In the genomic region with DNA sequence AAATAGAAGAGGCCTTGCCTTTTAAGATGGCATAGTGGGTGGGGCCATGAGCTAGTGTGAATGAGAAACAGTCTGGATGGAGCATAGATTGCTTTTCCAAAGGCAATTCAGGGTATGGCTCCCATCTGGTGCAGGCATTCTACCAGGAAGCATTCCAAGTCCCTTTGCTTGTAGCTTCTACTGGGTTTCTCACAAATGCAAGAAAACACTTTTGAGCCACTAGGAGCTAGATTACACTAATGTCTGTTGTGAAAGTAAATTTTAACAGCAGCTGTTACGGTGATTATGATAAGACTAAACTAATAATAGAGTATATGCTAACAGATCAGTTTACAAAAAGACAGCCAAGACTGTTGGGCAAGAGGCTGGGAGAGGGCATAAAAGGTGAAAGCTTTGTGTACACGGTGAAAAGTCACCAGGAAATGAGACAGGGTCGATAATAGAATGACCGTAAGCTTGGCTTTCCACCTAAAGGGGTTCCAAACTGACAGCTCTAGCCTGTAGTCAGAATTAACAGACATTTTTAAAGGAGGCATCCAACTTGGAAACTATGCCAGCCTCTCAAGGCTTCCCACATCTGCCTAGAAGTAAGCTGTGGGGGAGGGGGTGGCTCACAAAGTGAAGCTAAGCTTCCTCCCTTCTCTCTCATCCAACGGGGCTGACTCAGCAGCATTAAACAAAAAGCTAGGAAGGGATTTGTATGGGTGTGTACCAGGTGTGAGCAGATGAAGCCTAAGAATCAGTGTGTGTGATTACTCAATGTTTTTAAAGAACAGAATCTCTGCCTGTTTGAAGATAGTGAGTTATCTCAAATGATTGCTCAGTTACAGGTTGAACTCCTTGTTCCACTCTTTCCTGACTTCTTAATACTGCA, we compare ENCODE assay signal across 7 cellular contexts.
DNase-seq lines count a peak whose midpoint lies in the region; ATAC-seq and TF ChIP-seq lines count a peak whose summit lies in the region.

No MANE protein-coding gene starts in this region.

- no peaks in the 10 kb centered on the region for H3K36me3 ChIP-seq in urinary bladder (ENCODE audit: insufficient read depth)
- no peaks in the 10 kb centered on the region for H3K36me3 ChIP-seq in MM.1S (replicated peaks; ENCODE audit: insufficient read depth, low read length)

- DNase-seq in NCI-H1105 (lab: John Stamatoyannopoulos, UW) (peak; percentile 23), astrocyte of the spinal cord (ENCODE audit: low read depth, low spot score) (peak; percentile 70), left colon (peak; percentile 65 to 71), T-helper 1 cell (no peak), MM.1S (no peak)

- TF ChIP-seq POLR2A in GM18505 (IDR thresholded peaks at IDR 0.05; ENCODE audit: borderline replicate concordance, extremely low read depth, insufficient read depth, insufficient read length): no peak

- peaks cover 2% of the 10 kb centered on the region for H3K4me1 ChIP-seq in urinary bladder (ENCODE audit: insufficient read depth)
- H3K4me1 ChIP-seq in MM.1S (ENCODE audit: low read length): no peaks in the 10 kb centered on the region

- no peaks in the 10 kb centered on the region for H3K79me2 ChIP-seq in MM.1S (ENCODE audit: low read length)

- no peaks in the 10 kb centered on the region for H3F3A ChIP-seq in MM.1S (ENCODE audit: insufficient read depth, low read length)

- H3K27ac ChIP-seq in urinary bladder (ENCODE audit: low read depth) (no peak overlapping the region), MM.1S (ENCODE audit: low read length) (no peak overlapping the region)

- no peak overlapping the region for H3K9ac ChIP-seq in MM.1S (ENCODE audit: low read length)

- no peak overlapping the region for H2AFZ ChIP-seq in MM.1S (ENCODE audit: low read length)

- no peak overlapping the region for H3K4me3 ChIP-seq in astrocyte of the spinal cord (ENCODE audit: low read depth, low read length)
- H3K4me3 ChIP-seq in urinary bladder (ENCODE audit: low read depth, low read length): peak overlapping the region; percentile 3
- H3K4me3 ChIP-seq in MM.1S (ENCODE audit: low read length): no peak overlapping the region

- TF ChIP-seq CTCF in astrocyte of the spinal cord (IDR thresholded peaks at IDR 0.05; ENCODE audit: low read depth, low read length) (no peak), MM.1S (IDR thresholded peaks at IDR 0.05; ENCODE audit: low read length) (no peak)

- no peaks in the 10 kb centered on the region for H4K20me1 ChIP-seq in MM.1S (ENCODE audit: insufficient read depth, low read length)

- WGBS in urinary bladder: 10% methylated on average over 5 of the region's 5 CpGs

- in situ Hi-C loops in astrocyte of the spinal cord (cut with HindIII; ENCODE audit: low sequenced_read_pairs): no loop called here

- no peaks in the 10 kb centered on the region for H3K9me3 ChIP-seq in MM.1S (replicated peaks; ENCODE audit: insufficient read depth, low read length)

- H3K9me2 ChIP-seq in MM.1S (replicated peaks; ENCODE audit: insufficient read depth, low read length): no peaks in the 10 kb centered on the region

- H3K27me3 ChIP-seq in MM.1S (replicated peaks; ENCODE audit: insufficient read depth, low read length): no peaks in the 10 kb centered on the region

- ATAC-seq in left colon (peak; percentile 79), GM18505 (IDR thresholded peaks at IDR 0.05; ENCODE audit: unreplicated experiment) (no peak)

- intact Hi-C loops in left colon (cut with DNase I, micrococcal nuclease): no loop called here

- H3K4me2 ChIP-seq in MM.1S (ENCODE audit: low read depth, low read length): no peak overlapping the region

Comparison
In these comparisons a context has a peak if more than half of its experiments do, and no peak if none do; other contexts are left out.
1. DNase-seq: peak in NCI-H1105 (single experiment), astrocyte of the spinal cord (single experiment) and left colon (2 of 2); none in T-helper 1 cell (0 of 5) and MM.1S (single experiment).